ENCODE assay signal across 8 cellular contexts in the genomic region with DNA sequence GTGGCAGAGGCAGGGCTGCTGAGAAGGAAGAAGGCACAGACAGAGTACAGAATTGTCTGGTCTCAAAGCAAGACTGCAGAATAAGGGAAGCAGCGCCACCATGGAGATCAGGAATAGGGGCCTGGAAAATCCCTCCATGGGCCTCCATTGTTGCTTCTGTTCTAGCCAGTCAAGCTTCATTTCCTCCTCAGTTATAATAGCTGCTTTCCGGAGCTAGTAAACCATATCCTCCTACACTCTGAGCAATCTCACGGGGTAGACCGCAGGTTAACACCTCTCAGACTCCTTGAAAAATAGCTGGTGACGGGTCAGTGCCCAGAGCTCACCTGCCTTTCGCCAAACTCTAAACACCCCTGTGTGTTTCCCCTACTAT. TPM values are rescaled to one million over a fixed set of nuclear protein-coding genes. Genes with fewer than 3 reads are reported as not detected.
DNase-seq lines count a peak whose midpoint lies in the region; ATAC-seq and TF ChIP-seq lines count a peak whose summit lies in the region.

No MANE protein-coding gene starts in this region.

- H3K4me1 Mint-ChIP-seq in immature natural killer cell: peaks cover 60 to 70% of the 10 kb centered on the region in 2 donors

- H3K27ac ChIP-seq in BLaER1 treated with 17β-estradiol and CSF1 and Interleukin-3, amounts not matched to agents 10 nM and 100 nM: peak overlapping the region; percentile 67 to 89 (median 80); a peak in 21 of 22 replicates
- H3K27ac ChIP-seq in thymus (ENCODE audit: low read depth): peak overlapping the region; percentile 99
- no peak overlapping the region for H3K27ac ChIP-seq in smooth muscle cell (ENCODE audit: low read depth)

- peak overlapping the region; percentile 89 to 97 (median 94) for H3K4me3 Mint-ChIP-seq in immature natural killer cell

- TF ChIP-seq POLR2A in GM19099 (IDR thresholded peaks at IDR 0.05; ENCODE audit: extremely low read depth, insufficient read length, low read depth): peak; percentile 34

- no peak overlapping the region for H2AFZ ChIP-seq in smooth muscle cell (ENCODE audit: low read depth)

- H3K9me3 Mint-ChIP-seq in immature natural killer cell: no peaks in the 10 kb centered on the region

- peaks cover 72 to 97% (median 92%) of the 10 kb centered on the region in 10 experiments for H3K4me1 ChIP-seq in BLaER1 treated with 17β-estradiol and CSF1 and Interleukin-3, amounts not matched to agents 10 nM and 100 nM
- H3K4me1 ChIP-seq in thymus (ENCODE audit: control insufficient read depth, insufficient read depth, low read length): peaks cover 17% of the 10 kb centered on the region
- no peaks in the 10 kb centered on the region for H3K4me1 ChIP-seq in smooth muscle cell (ENCODE audit: low read depth)

- peak overlapping the region; percentile 85 to 97 (median 91) for H3K4me2 ChIP-seq in BLaER1 treated with 17β-estradiol and CSF1 and Interleukin-3, amounts not matched to agents 10 nM and 100 nM
- H3K4me2 ChIP-seq in smooth muscle cell: no peak overlapping the region

- H3K27ac Mint-ChIP-seq in immature natural killer cell: peak overlapping the region; percentile 95 to 99 (median 98)

- peak; percentile 12 to 33 for DNase-seq in activated CD4-positive, alpha-beta T cell treated with anti-CD3 and anti-CD28 coated beads, Interleukin-2, amount 50 U/mL, for 4 hours
- DNase-seq in immature natural killer cell (peak; percentile 72 to 75 (median 75)), smooth muscle cell (lab: John Stamatoyannopoulos, UW; ENCODE audit: unreplicated experiment) (no peak), GM03348 (ENCODE audit: low spot score) (no peak)

- H3K27me3 Mint-ChIP-seq in immature natural killer cell (ENCODE audit: low read depth in 3 of 3): peaks cover 0 to 8% (median 2%) of the 10 kb centered on the region in 3 donors

- TF ChIP-seq CTCF in smooth muscle cell (IDR thresholded peaks at IDR 0.05; ENCODE audit: borderline replicate concordance, insufficient read depth, poor library complexity, severe bottlenecking): no peak

- peaks cover 0 to 4% (median 0%) of the 10 kb centered on the region in 11 experiments; a peak in 7 of 22 replicates for H3K9me3 ChIP-seq in BLaER1 treated with 17β-estradiol and CSF1 and Interleukin-3, amounts not matched to agents 10 nM and 100 nM (replicated peaks in 1 of 11)
- H3K9me3 ChIP-seq in thymus (ENCODE audit: control insufficient read depth): no peaks in the 10 kb centered on the region
- H3K9me3 ChIP-seq in smooth muscle cell (replicated peaks; ENCODE audit: low read depth): no peaks in the 10 kb centered on the region

- H3K27me3 ChIP-seq in BLaER1 treated with 17β-estradiol and CSF1 and Interleukin-3, amounts not matched to agents 10 nM and 100 nM: no peaks in the 10 kb centered on the region
- H3K27me3 ChIP-seq in thymus (ENCODE audit: control insufficient read depth, insufficient read depth) (no peaks in the 10 kb centered on the region), smooth muscle cell (ENCODE audit: low read depth) (peaks cover 27% of the 10 kb centered on the region)

- peaks cover 0 to 5% (median 0%) of the 10 kb centered on the region in 11 experiments; a peak in 1 of 22 replicates for H4K20me1 ChIP-seq in BLaER1 treated with 17β-estradiol and CSF1 and Interleukin-3, amounts not matched to agents 10 nM and 100 nM
- no peaks in the 10 kb centered on the region for H4K20me1 ChIP-seq in smooth muscle cell (ENCODE audit: low read depth)

- peak overlapping the region; percentile 52 to 75 (median 70); a peak in 17 of 20 replicates for H3K4me3 ChIP-seq in BLaER1 treated with 17β-estradiol and CSF1 and Interleukin-3, amounts not matched to agents 10 nM and 100 nM
- peak overlapping the region; percentile 7 for H3K4me3 ChIP-seq in thymus (ENCODE audit: low read length)
- no peak overlapping the region for H3K4me3 ChIP-seq in smooth muscle cell

- peak overlapping the region; percentile 55 to 82 (median 78); a peak in 21 of 22 replicates for H3K9ac ChIP-seq in BLaER1 treated with 17β-estradiol and CSF1 and Interleukin-3, amounts not matched to agents 10 nM and 100 nM
- H3K9ac ChIP-seq in smooth muscle cell (ENCODE audit: low read depth): no peak overlapping the region

- 20% methylated on average over 6 of the region's 6 CpGs for WGBS in thymus
- 93% methylated on average over 6 of the region's 6 CpGs for WGBS in smooth muscle cell (ENCODE audit: low lambda C conversion rate)

- H3K36me3 ChIP-seq in BLaER1 treated with 17β-estradiol and CSF1 and Interleukin-3, amounts not matched to agents 10 nM and 100 nM: peaks cover 0 to 24% (median 15%) of the 10 kb centered on the region in 11 experiments; a peak in 16 of 22 replicates
- H3K36me3 ChIP-seq in thymus (ENCODE audit: control insufficient read depth, insufficient read depth) (no peaks in the 10 kb centered on the region), smooth muscle cell (ENCODE audit: low read depth) (no peaks in the 10 kb centered on the region)

- peak; percentile 50 for ATAC-seq in HG03159 (IDR thresholded peaks at IDR 0.05; ENCODE audit: unreplicated experiment)

- peaks cover 12 to 17% (median 15%) of the 10 kb centered on the region in 3 donors for H3K36me3 Mint-ChIP-seq in immature natural killer cell

- H3K79me2 ChIP-seq in smooth muscle cell (ENCODE audit: low read depth): no peaks in the 10 kb centered on the region

- no peaks in the 10 kb centered on the region for H3F3A ChIP-seq in smooth muscle cell (ENCODE audit: low read depth)

RNA-seq across cellular contexts. Expression of a gene that starts 0.6 kb away (rescaled TPM):
- polyA plus RNA-seq in immature natural killer cell (100 to 1,000 TPM in 1 of 3 donors, 10 to 100 TPM in 2; 38.3 to 104 (median 89.1) TPM), thymus (71.0 TPM), smooth muscle cell (not detected in 2 replicates)
- not detected in 2 replicates for total RNA-seq in smooth muscle cell

RNA-seq across cellular contexts. Expression of a gene that starts 11.5 kb away (rescaled TPM):
- polyA plus RNA-seq in immature natural killer cell: 10 to 100 TPM; 39.2 to 78.7 (median 69.7) TPM
- 161 TPM for polyA plus RNA-seq in thymus
- 0.90 and 3.1 TPM in 2 replicates for total RNA-seq in smooth muscle cell
- polyA plus RNA-seq in smooth muscle cell: 4.0 and 4.8 TPM in 2 replicates

RNA-seq across cellular contexts. Expression of a gene that starts 27.0 kb away (rescaled TPM):
- polyA plus RNA-seq in immature natural killer cell (100 to 1,000 TPM in 1 of 3 donors, 10 to 100 TPM in 2; 29.8 to 119 (median 31.5) TPM), thymus (119 TPM), smooth muscle cell (162 and 197 TPM in 2 replicates)
- total RNA-seq in smooth muscle cell: 205 and 244 TPM in 2 replicates

Comparison
In these comparisons a context has a peak if more than half of its experiments do, and no peak if none do; other contexts are left out.
1. DNase-seq: peak in activated CD4-positive, alpha-beta T cell treated with anti-CD3 and anti-CD28 coated beads, Interleukin-2, amount 50 U/mL, for 4 hours (2 of 2) and immature natural killer cell (3 of 3); none in smooth muscle cell (single experiment) and GM03348 (single experiment).
2. RNA of a gene that starts 0.6 kb away (polyA plus RNA-seq): 38.3 to 104 TPM in immature natural killer cell and 71.0 TPM in thymus (single experiment); not detected in smooth muscle cell; every median in the first group is over 10 times any median in the second.